In genomic region chr5:140868721-140869554, GRCh38 we compare ENCODE assay signal across 9 cellular contexts. TPM values are rescaled to one million over a fixed set of nuclear protein-coding genes. Genes with fewer than 3 reads are reported as not detected.
DNase-seq lines count a peak whose midpoint lies in the region; ATAC-seq, FAIRE-seq and TF ChIP-seq lines count a peak whose summit lies in the region.
"Had no signal": no experiment of that assay in that cellular context is flagged by ENCODE, and none has a peak within 500 bp of the region (broad histone marks: within the 10 kb centered on the region; RNA-seq: fewer than 3 reads in every experiment).

PCDHA11 (plus strand) TSS chr5:140868957; CDS start chr5:140869104, 147 bp downstream.

- ATAC-seq in GM18873 (IDR thresholded peaks at IDR 0.05; ENCODE audit: low FRiP score, unreplicated experiment) (no peak), HG02610 (IDR thresholded peaks at IDR 0.05; ENCODE audit: unreplicated experiment) (no peak)

- H3K27me3 Mint-ChIP-seq in CD14-positive monocyte (ENCODE audit: low read depth in 3 of 3): peaks cover 6 to 23% (median 22%) of the 10 kb centered on the region in 3 donors

- peak within 1 kb of the TSS in 1 of 2 donors; percentile 39 for H3K4me3 Mint-ChIP-seq in CD14-positive monocyte

- peak; percentile 25 for TF ChIP-seq CTCF in retinal pigment epithelial cell (conservative IDR thresholded peaks at IDR 0.05; ENCODE audit: low read depth, low read length)
- TF ChIP-seq CTCF in CD14-positive monocyte (IDR thresholded peaks at IDR 0.05): no peak

- H3K27me3 ChIP-seq in H7 (ENCODE audit: control insufficient read depth, insufficient read depth, low read length): no peaks in the 10 kb centered on the region

- DNase-seq in H7 (peak; percentile 81), NCI-H82 treated with DMSO at 0.1 percent for 48 hours (lab: John Stamatoyannopoulos, UW; ENCODE audit: unreplicated experiment) (peak; percentile 40), fibroblast of peridontal ligament (ENCODE audit: extremely low read depth) (peak; percentile 1), retinal pigment epithelial cell (ENCODE audit: low read depth) (no peak), CD14-positive monocyte (ENCODE audit: low spot score) (no peak), GM19239 (ENCODE audit: insufficient read length, low spot score) (no peak)
- DNase-seq: IMR-90 had no signal

- intact Hi-C loops in CD14-positive monocyte (cut with micrococcal nuclease): no loop called here

- no peak for FAIRE-seq in GM19239 (lab: Jason Lieb, UNC)

- H3K4me3 ChIP-seq in H7 (ENCODE audit: insufficient read depth, low read depth, low read length): peak within 1 kb of the TSS; percentile 47
- H3K4me3 ChIP-seq in retinal pigment epithelial cell (ENCODE audit: low read length): no peak within 1 kb of the TSS

- peaks cover 0 to 12% of the 10 kb centered on the region in 2 donors for H3K36me3 Mint-ChIP-seq in CD14-positive monocyte

- H3K4me1 Mint-ChIP-seq in CD14-positive monocyte: no peaks in the 10 kb centered on the region

- H3K9me3 Mint-ChIP-seq in CD14-positive monocyte: peaks cover 19 to 44% (median 33%) of the 10 kb centered on the region in 7 donors

- H3K36me3 ChIP-seq in H7 (replicated peaks; ENCODE audit: control insufficient read depth, insufficient read depth, low read length): no peaks in the 10 kb centered on the region

- H3K27ac Mint-ChIP-seq in CD14-positive monocyte: no peak within 1 kb of the TSS

RNA-seq across cellular contexts. Expression of gene PCDHA11, which starts in this region (rescaled TPM):
- 10.0 and 10.2 TPM in 2 replicates for total RNA-seq in H7 (2014; rRNA removed; shearing (Covaris generic))
- polyA plus RNA-seq in CD14-positive monocyte: not detected
- polyA plus RNA-seq: IMR-90 had no signal

Comparison
In these comparisons a context has a peak if more than half of its experiments do, and no peak if none do; other contexts are left out.
1. DNase-seq: peak in H7 (single experiment), NCI-H82 treated with DMSO at 0.1 percent for 48 hours (single experiment) and fibroblast of peridontal ligament (single experiment); none in retinal pigment epithelial cell (single experiment), CD14-positive monocyte (single experiment) and GM19239 (single experiment).